1 cellular context compared by ENCODE assay signal in the genomic region with DNA sequence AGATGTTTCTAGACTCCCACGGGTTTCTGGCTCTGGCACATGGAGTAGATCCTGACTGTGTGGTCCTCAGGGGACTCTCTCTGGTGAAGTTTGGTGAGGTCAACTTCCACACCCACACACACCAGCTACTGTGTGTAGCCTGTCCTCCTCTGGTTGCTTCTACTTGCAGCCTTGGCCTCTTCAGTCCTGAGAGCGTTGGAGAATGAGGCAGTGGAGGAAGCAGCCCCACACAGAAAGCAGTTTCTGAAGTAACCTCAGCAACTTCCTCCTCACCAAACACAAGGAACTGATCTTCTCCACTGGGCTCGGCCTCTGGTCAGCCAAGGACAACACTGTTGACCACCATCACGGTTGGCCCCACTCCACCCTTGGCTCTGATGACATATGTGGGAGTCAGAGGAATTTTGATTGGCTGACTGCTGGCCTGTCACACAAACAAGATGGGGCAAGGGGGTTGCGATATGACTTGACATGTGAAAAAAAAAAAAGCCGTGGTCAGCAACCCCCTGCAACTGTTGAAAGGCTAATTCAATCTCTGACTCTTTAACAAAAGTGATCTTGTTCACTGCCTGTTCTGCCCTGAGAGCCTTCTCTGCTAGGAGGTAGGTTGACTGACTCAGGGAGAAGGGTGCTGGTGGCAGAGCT.
TF ChIP-seq lines count a peak whose summit lies in the region.

No MANE protein-coding gene starts in this region.

TF ChIP-seq in GM12878, 131 proteins besides CTCF, POLR2A, EP300 and RAD21 (continued from another document):
- TF ChIP-seq, protein P1, sequence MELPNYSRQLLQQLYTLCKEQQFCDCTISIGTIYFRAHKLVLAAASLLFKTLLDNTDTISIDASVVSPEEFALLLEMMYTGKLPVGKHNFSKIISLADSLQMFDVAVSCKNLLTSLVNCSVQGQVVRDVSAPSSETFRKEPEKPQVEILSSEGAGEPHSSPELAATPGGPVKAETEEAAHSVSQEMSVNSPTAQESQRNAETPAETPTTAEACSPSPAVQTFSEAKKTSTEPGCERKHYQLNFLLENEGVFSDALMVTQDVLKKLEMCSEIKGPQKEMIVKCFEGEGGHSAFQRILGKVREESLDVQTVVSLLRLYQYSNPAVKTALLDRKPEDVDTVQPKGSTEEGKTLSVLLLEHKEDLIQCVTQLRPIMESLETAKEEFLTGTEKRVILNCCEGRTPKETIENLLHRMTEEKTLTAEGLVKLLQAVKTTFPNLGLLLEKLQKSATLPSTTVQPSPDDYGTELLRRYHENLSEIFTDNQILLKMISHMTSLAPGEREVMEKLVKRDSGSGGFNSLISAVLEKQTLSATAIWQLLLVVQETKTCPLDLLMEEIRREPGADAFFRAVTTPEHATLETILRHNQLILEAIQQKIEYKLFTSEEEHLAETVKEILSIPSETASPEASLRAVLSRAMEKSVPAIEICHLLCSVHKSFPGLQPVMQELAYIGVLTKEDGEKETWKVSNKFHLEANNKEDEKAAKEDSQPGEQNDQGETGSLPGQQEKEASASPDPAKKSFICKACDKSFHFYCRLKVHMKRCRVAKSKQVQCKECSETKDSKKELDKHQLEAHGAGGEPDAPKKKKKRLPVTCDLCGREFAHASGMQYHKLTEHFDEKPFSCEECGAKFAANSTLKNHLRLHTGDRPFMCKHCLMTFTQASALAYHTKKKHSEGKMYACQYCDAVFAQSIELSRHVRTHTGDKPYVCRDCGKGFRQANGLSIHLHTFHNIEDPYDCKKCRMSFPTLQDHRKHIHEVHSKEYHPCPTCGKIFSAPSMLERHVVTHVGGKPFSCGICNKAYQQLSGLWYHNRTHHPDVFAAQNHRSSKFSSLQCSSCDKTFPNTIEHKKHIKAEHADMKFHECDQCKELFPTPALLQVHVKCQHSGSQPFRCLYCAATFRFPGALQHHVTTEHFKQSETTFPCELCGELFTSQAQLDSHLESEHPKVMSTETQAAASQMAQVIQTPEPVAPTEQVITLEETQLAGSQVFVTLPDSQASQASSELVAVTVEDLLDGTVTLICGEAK (IDR thresholded peaks at IDR 0.05; ENCODE audit: borderline replicate concordance): no peak; the same call in 1 of the 2 replicates
- TF ChIP-seq TCF12 (IDR thresholded peaks at IDR 0.05; ENCODE audit: low read depth, low read length): peak; percentile 48; the same call in 1 of the 2 replicates
- TF ChIP-seq KLF5 (IDR thresholded peaks at IDR 0.05; ENCODE audit: partially characterized antibody): peak; percentile 22
- no peak for TF ChIP-seq PAX8 (IDR thresholded peaks at IDR 0.05)
- TF ChIP-seq ZNF384 (IDR thresholded peaks at IDR 0.05; ENCODE audit: borderline replicate concordance, low read depth, low read length): peak; percentile 97
- no peak for TF ChIP-seq NR2C2 (IDR thresholded peaks at IDR 0.05; ENCODE audit: borderline replicate concordance, control insufficient read depth, insufficient read length, low read depth)
- TF ChIP-seq, protein P2, sequence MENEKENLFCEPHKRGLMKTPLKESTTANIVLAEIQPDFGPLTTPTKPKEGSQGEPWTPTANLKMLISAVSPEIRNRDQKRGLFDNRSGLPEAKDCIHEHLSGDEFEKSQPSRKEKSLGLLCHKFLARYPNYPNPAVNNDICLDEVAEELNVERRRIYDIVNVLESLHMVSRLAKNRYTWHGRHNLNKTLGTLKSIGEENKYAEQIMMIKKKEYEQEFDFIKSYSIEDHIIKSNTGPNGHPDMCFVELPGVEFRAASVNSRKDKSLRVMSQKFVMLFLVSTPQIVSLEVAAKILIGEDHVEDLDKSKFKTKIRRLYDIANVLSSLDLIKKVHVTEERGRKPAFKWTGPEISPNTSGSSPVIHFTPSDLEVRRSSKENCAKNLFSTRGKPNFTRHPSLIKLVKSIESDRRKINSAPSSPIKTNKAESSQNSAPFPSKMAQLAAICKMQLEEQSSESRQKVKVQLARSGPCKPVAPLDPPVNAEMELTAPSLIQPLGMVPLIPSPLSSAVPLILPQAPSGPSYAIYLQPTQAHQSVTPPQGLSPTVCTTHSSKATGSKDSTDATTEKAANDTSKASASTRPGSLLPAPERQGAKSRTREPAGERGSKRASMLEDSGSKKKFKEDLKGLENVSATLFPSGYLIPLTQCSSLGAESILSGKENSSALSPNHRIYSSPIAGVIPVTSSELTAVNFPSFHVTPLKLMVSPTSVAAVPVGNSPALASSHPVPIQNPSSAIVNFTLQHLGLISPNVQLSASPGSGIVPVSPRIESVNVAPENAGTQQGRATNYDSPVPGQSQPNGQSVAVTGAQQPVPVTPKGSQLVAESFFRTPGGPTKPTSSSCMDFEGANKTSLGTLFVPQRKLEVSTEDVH (IDR thresholded peaks at IDR 0.05; ENCODE audit: low read depth, partially characterized antibody): no peak
- TF ChIP-seq TARDBP (IDR thresholded peaks at IDR 0.05; ENCODE audit: borderline replicate concordance): no peak
- peak; percentile 70 for TF ChIP-seq NFIC (IDR thresholded peaks at IDR 0.05; ENCODE audit: low read depth, low read length)
- no peak for TF ChIP-seq NFXL1 (IDR thresholded peaks at IDR 0.05; ENCODE audit: borderline replicate concordance)
- TF ChIP-seq, protein P3, sequence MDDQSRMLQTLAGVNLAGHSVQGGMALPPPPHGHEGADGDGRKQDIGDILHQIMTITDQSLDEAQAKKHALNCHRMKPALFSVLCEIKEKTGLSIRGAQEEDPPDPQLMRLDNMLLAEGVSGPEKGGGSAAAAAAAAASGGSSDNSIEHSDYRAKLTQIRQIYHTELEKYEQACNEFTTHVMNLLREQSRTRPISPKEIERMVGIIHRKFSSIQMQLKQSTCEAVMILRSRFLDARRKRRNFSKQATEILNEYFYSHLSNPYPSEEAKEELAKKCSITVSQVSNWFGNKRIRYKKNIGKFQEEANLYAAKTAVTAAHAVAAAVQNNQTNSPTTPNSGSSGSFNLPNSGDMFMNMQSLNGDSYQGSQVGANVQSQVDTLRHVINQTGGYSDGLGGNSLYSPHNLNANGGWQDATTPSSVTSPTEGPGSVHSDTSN (IDR thresholded peaks at IDR 0.05; ENCODE audit: insufficient replicate concordance, low read depth, low read length): peak; percentile 25
- TF ChIP-seq, protein P4, sequence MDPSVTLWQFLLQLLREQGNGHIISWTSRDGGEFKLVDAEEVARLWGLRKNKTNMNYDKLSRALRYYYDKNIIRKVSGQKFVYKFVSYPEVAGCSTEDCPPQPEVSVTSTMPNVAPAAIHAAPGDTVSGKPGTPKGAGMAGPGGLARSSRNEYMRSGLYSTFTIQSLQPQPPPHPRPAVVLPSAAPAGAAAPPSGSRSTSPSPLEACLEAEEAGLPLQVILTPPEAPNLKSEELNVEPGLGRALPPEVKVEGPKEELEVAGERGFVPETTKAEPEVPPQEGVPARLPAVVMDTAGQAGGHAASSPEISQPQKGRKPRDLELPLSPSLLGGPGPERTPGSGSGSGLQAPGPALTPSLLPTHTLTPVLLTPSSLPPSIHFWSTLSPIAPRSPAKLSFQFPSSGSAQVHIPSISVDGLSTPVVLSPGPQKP (IDR thresholded peaks at IDR 0.05; ENCODE audit: low read depth, low read length): no peak
- TF ChIP-seq CBX5 (IDR thresholded peaks at IDR 0.05; ENCODE audit: low read depth): no peak
- TF ChIP-seq RB1 (IDR thresholded peaks at IDR 0.05; ENCODE audit: borderline replicate concordance): no peak
- no peak for TF ChIP-seq NR2C1 (IDR thresholded peaks at IDR 0.05)
- TF ChIP-seq ZZZ3 (IDR thresholded peaks at IDR 0.05; ENCODE audit: control insufficient read depth, insufficient read length, low read depth): no peak
- TF ChIP-seq GATAD2B (conservative IDR thresholded peaks at IDR 0.05; ENCODE audit: low read depth): peak; percentile 93
- TF ChIP-seq, protein P5, sequence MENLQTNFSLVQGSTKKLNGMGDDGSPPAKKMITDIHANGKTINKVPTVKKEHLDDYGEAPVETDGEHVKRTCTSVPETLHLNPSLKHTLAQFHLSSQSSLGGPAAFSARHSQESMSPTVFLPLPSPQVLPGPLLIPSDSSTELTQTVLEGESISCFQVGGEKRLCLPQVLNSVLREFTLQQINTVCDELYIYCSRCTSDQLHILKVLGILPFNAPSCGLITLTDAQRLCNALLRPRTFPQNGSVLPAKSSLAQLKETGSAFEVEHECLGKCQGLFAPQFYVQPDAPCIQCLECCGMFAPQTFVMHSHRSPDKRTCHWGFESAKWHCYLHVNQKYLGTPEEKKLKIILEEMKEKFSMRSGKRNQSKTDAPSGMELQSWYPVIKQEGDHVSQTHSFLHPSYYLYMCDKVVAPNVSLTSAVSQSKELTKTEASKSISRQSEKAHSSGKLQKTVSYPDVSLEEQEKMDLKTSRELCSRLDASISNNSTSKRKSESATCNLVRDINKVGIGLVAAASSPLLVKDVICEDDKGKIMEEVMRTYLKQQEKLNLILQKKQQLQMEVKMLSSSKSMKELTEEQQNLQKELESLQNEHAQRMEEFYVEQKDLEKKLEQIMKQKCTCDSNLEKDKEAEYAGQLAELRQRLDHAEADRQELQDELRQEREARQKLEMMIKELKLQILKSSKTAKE (IDR thresholded peaks at IDR 0.05; ENCODE audit: low read depth, poor library complexity, severe bottlenecking): no peak
TF ChIP-seq in GM12878: peak in this region for 60.
